9 cellular contexts compared by ENCODE assay signal in the genomic region with DNA sequence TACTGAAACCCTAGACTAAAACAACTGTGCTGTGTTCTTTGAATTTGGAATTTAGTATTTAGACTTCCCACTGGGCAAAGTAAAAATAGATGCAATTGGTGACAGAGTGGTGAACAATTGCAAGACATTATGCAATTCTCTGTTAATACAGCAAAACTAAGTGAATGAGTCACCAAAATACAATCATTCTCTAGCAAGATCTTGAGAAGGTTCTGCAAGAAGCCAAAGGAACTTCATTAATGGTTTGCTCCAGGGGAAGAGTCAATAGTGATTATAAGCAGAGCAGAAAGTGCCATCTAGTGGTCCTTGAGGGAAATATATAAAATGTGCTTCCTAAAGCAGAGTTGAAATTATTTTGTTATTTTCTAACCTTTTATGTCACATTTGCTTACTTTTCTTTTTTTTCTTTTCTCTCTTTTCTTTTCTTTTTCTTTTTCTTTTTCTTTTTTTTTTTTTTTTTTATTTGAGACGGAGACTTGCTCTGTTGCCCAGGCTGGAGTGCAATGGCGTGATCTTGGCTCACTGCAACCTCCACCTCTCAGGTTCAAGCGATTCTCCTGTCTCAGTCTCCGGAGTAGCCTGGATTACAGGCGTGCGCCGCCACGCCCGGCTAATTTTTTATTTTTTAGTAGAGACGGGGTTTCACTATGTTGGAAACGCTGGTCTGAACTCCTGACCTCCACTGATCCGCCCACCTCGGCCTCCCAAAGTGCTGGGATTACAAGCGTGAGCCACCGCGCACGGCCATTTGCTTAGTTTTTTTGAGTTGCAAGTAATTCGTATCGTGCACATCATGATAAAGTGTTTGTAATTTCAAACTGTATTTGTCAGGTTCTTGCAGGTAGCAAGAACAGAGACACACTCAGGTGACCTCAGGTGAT.
DNase-seq lines count a peak whose midpoint lies in the region; ATAC-seq and TF ChIP-seq lines count a peak whose summit lies in the region.
"Had no signal": no experiment of that assay in that cellular context is flagged by ENCODE, and none has a peak within 500 bp of the region (broad histone marks: within the 10 kb centered on the region; RNA-seq: fewer than 3 reads in every experiment).

No MANE protein-coding gene starts in this region.

- H3K4me1 ChIP-seq in SK-N-SH (ENCODE audit: control insufficient read depth in 1 of 2, insufficient read depth in 2 of 2, low read depth in 1 of 2, low read length in 1 of 2): no peaks in the 10 kb centered on the region
- peaks cover 0 to 6% (median 0%) of the 10 kb centered on the region in 3 donors for H3K4me1 ChIP-seq in esophagus squamous epithelium

- TF ChIP-seq CTCF in AG04450 (IDR thresholded peaks at IDR 0.05; ENCODE audit: low read depth, low read length): peak; percentile 69
- peak; percentile 42; the same call in 1 of the 2 replicates for TF ChIP-seq CTCF in GM12875 (IDR thresholded peaks at IDR 0.05; ENCODE audit: borderline replicate concordance, insufficient read depth, low read depth, low read length)
- peak; percentile 75 for TF ChIP-seq CTCF in SK-N-SH (IDR thresholded peaks at IDR 0.05)
- TF ChIP-seq CTCF in esophagus squamous epithelium (IDR thresholded peaks at IDR 0.05): peak; percentile 21 to 78 (median 53)
- peak; percentile 79 for TF ChIP-seq CTCF in neural cell (IDR thresholded peaks at IDR 0.05; ENCODE audit: poor library complexity, severe bottlenecking)

- no peaks in the 10 kb centered on the region for H4K20me1 ChIP-seq in SK-N-SH (ENCODE audit: insufficient read depth)
- no peaks in the 10 kb centered on the region for H4K20me1 ChIP-seq in neural cell (ENCODE audit: insufficient read depth)

- TF ChIP-seq POLR2A in esophagus squamous epithelium (IDR thresholded peaks at IDR 0.05): no peak

- H3K9ac ChIP-seq in SK-N-SH (no peak overlapping the region), neural cell (ENCODE audit: low read length) (no peak overlapping the region)

- H3F3A ChIP-seq in SK-N-SH (replicated peaks; ENCODE audit: insufficient read depth) (peaks cover 3% of the 10 kb centered on the region), neural cell (ENCODE audit: insufficient read depth, low read length, poor library complexity, severe bottlenecking) (no peaks in the 10 kb centered on the region)

- no peaks in the 10 kb centered on the region for H3K9me3 Mint-ChIP-seq in T-helper 2 cell treated with Interferon-gamma antibody and Interleukin-4, amounts not matched to agents 5 μg/mL and 100 μg/mL, for 36 hours

- H3K4me1 Mint-ChIP-seq in T-helper 2 cell treated with Interferon-gamma antibody and Interleukin-4, amounts not matched to agents 5 μg/mL and 100 μg/mL, for 36 hours (ENCODE audit: low read depth): no peaks in the 10 kb centered on the region

- H3K27ac ChIP-seq in AG04450 (ENCODE audit: low read depth, low read length) (no peak overlapping the region), SK-N-SH (ENCODE audit: low read depth in 2 of 2, low read length in 1 of 2) (no peak overlapping the region), esophagus squamous epithelium (no peak overlapping the region), neural cell (ENCODE audit: low read length) (no peak overlapping the region)
- H3K27ac ChIP-seq: skin epidermis had no signal

- H2AFZ ChIP-seq in SK-N-SH (ENCODE audit: low read depth): no peak overlapping the region
- no peak overlapping the region for H2AFZ ChIP-seq in neural cell (ENCODE audit: low read depth, low read length)

- no peaks in the 10 kb centered on the region for H3K27me3 ChIP-seq in AG04450 (ENCODE audit: control insufficient read depth, insufficient read depth, low read length)
- H3K27me3 ChIP-seq in SK-N-SH (ENCODE audit: insufficient read depth): no peaks in the 10 kb centered on the region
- no peaks in the 10 kb centered on the region for H3K27me3 ChIP-seq in esophagus squamous epithelium
- no peaks in the 10 kb centered on the region for H3K27me3 ChIP-seq in neural cell (ENCODE audit: insufficient read depth, low read depth, low read length)

- H3K4me3 ChIP-seq in AG04450 (ENCODE audit: low read depth, low read length): no peak overlapping the region
- H3K4me3 ChIP-seq in GM12875 (ENCODE audit: low read depth, low read length): no peak overlapping the region
- H3K4me3 ChIP-seq in SK-N-SH (ENCODE audit: low read depth in 2 of 2, low read length in 1 of 2): no peak overlapping the region
- H3K4me3 ChIP-seq in esophagus squamous epithelium: no peak overlapping the region
- H3K4me3 ChIP-seq in neural cell (ENCODE audit: low read length): no peak overlapping the region
- H3K4me3 ChIP-seq: skin epidermis had no signal

- no peaks in the 10 kb centered on the region for H3K79me2 ChIP-seq in SK-N-SH (ENCODE audit: insufficient read depth)
- H3K79me2 ChIP-seq in neural cell (replicated peaks; ENCODE audit: insufficient read depth, low read length): no peaks in the 10 kb centered on the region

- peak; percentile 87 for DNase-seq in AG04450 (ENCODE audit: low read depth, low spot score)
- DNase-seq in MV-4-11 (lab: John Stamatoyannopoulos, UW): peak; percentile 90
- DNase-seq in SK-N-SH: peak; percentile 53
- DNase-seq in esophagus squamous epithelium (lab: John Stamatoyannopoulos, UW): no peak
- no peak for DNase-seq in T-helper 2 cell treated with Interferon-gamma antibody and Interleukin-4, amounts not matched to agents 5 μg/mL and 100 μg/mL, for 36 hours (ENCODE audit: low spot score)

- no peak overlapping the region for H3K27ac Mint-ChIP-seq in T-helper 2 cell treated with Interferon-gamma antibody and Interleukin-4, amounts not matched to agents 5 μg/mL and 100 μg/mL, for 36 hours

- intact Hi-C loops in esophagus squamous epithelium (cut with DNase I): loop anchor here (5.0 kb wide), 1 partner anchor 378 kb away; no protein-coding TSS in a partner anchor

- TF ChIP-seq EP300 in SK-N-SH (IDR thresholded peaks at IDR 0.05; ENCODE audit: borderline replicate concordance in 1 of 2, low read depth in 1 of 2, low read length in 1 of 2) (no peak), neural cell (conservative IDR thresholded peaks at IDR 0.05; ENCODE audit: poor library complexity, severe bottlenecking) (no peak)

- 43% methylated on average over 19 of the region's 19 CpGs for WGBS in SK-N-SH (ENCODE audit: low lambda C conversion rate)
- 63 to 69% methylated on average over 17 to 18 of the region's 19 CpGs for WGBS in esophagus squamous epithelium, 2 donors

- CTCF ChIA-PET in AG04450 (lab: Charles Lee): no interaction called here
- CTCF ChIA-PET in SK-N-SH (lab: Yijun Ruan, JAX): no interaction called here

- H3K4me2 ChIP-seq in SK-N-SH (no peak overlapping the region), neural cell (ENCODE audit: low read length) (no peak overlapping the region)

- no peak overlapping the region for H3K4me3 Mint-ChIP-seq in T-helper 2 cell treated with Interferon-gamma antibody and Interleukin-4, amounts not matched to agents 5 μg/mL and 100 μg/mL, for 36 hours

- peak; percentile 74 for ATAC-seq in HG02588 (IDR thresholded peaks at IDR 0.05; ENCODE audit: unreplicated experiment)

- H3K9me3 ChIP-seq in AG04450 (ENCODE audit: control insufficient read depth, insufficient read depth, low read length) (no peaks in the 10 kb centered on the region), SK-N-SH (no peaks in the 10 kb centered on the region), esophagus squamous epithelium (no peaks in the 10 kb centered on the region), neural cell (ENCODE audit: low read length) (no peaks in the 10 kb centered on the region)

- H3K27me3 Mint-ChIP-seq in T-helper 2 cell treated with Interferon-gamma antibody and Interleukin-4, amounts not matched to agents 5 μg/mL and 100 μg/mL, for 36 hours (ENCODE audit: low read depth): peaks cover 3% of the 10 kb centered on the region

- POLR2A ChIA-PET in AG04450 (lab: Yijun Ruan, JAX) (no interaction called here), SK-N-SH (lab: Yijun Ruan, JAX) (no interaction called here)

- H3K36me3 ChIP-seq in SK-N-SH (replicated peaks in 1 of 2; ENCODE audit: control insufficient read depth in 1 of 2, insufficient read depth in 2 of 2, low read length in 1 of 2) (no peaks in the 10 kb centered on the region), esophagus squamous epithelium (no peaks in the 10 kb centered on the region), neural cell (ENCODE audit: insufficient read depth, low read length) (no peaks in the 10 kb centered on the region)

- H3K36me3 Mint-ChIP-seq in T-helper 2 cell treated with Interferon-gamma antibody and Interleukin-4, amounts not matched to agents 5 μg/mL and 100 μg/mL, for 36 hours (ENCODE audit: low read depth): no peaks in the 10 kb centered on the region

- H3K9me2 ChIP-seq in SK-N-SH (no peaks in the 10 kb centered on the region), neural cell (ENCODE audit: insufficient read depth, low read length) (no peaks in the 10 kb centered on the region)

- TF ChIP-seq RAD21 in SK-N-SH (IDR thresholded peaks at IDR 0.05; ENCODE audit: low read length) (peak; percentile 90), neural cell (conservative IDR thresholded peaks at IDR 0.05) (peak; percentile 87)

TF ChIP-seq in SK-N-SH, 30 proteins besides CTCF, POLR2A, EP300 and RAD21 (continues in another document):
- TF ChIP-seq MEF2A (IDR thresholded peaks at IDR 0.05; ENCODE audit: borderline replicate concordance, low read depth): 0 out of 2 replicates have a peak, but pooled peaks have one; percentile 15

TF ChIP-seq in neural cell, 6 proteins besides CTCF, POLR2A, EP300 and RAD21 (continues in another document):
- TF ChIP-seq, protein P1, sequence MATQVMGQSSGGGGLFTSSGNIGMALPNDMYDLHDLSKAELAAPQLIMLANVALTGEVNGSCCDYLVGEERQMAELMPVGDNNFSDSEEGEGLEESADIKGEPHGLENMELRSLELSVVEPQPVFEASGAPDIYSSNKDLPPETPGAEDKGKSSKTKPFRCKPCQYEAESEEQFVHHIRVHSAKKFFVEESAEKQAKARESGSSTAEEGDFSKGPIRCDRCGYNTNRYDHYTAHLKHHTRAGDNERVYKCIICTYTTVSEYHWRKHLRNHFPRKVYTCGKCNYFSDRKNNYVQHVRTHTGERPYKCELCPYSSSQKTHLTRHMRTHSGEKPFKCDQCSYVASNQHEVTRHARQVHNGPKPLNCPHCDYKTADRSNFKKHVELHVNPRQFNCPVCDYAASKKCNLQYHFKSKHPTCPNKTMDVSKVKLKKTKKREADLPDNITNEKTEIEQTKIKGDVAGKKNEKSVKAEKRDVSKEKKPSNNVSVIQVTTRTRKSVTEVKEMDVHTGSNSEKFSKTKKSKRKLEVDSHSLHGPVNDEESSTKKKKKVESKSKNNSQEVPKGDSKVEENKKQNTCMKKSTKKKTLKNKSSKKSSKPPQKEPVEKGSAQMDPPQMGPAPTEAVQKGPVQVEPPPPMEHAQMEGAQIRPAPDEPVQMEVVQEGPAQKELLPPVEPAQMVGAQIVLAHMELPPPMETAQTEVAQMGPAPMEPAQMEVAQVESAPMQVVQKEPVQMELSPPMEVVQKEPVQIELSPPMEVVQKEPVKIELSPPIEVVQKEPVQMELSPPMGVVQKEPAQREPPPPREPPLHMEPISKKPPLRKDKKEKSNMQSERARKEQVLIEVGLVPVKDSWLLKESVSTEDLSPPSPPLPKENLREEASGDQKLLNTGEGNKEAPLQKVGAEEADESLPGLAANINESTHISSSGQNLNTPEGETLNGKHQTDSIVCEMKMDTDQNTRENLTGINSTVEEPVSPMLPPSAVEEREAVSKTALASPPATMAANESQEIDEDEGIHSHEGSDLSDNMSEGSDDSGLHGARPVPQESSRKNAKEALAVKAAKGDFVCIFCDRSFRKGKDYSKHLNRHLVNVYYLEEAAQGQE (IDR thresholded peaks at IDR 0.05; ENCODE audit: borderline replicate concordance): no peak

Comparison
In these comparisons a context has a peak if more than half of its experiments do, and no peak if none do; other contexts are left out.
1. DNase-seq: peak in AG04450 (single experiment), MV-4-11 (single experiment) and SK-N-SH (single experiment); none in esophagus squamous epithelium (single experiment) and T-helper 2 cell treated with Interferon-gamma antibody and Interleukin-4, amounts not matched to agents 5 μg/mL and 100 μg/mL, for 36 hours (single experiment).
2. Peak in every context shown above with its lines, with median percentiles within 50 percentile points of each other: CTCF ChIP-seq.